Comparison of ENCODE assay signal across 28 cellular contexts in genomic region chr7:44898059-44898458, GRCh38.
"Had no signal": no experiment of that assay in that cellular context is flagged by ENCODE, and none has a peak within 500 bp of the region (broad histone marks: within the 10 kb centered on the region; RNA-seq: fewer than 3 reads in every experiment).

No MANE protein-coding gene starts in this region.

- H3K4me3 ChIP-seq: gastroesophageal sphincter, mucosa of descending colon, ovary, sigmoid colon, smooth muscle cell, suprapubic skin, tibial artery had no signal

- DNase-seq: activated B cell treated with CpG ODN at 0.5 μM for 24 hours; activated CD4-positive, alpha-beta T cell treated with anti-CD3 and anti-CD28 coated beads, Interleukin-2, amount 50 U/mL, for 4 hours; activated naive CD8-positive, alpha-beta T cell treated with anti-CD3 and anti-CD28 coated beads, Interleukin-2, amount 50 U/mL, for 24 hours; activated T-cell treated with anti-CD3 and anti-CD28 coated beads, Interleukin-2, amount 50 U/mL, for 4 hours; amygdala; caudate nucleus; cortex of kidney; effector memory CD8-positive, alpha-beta T cell; hippocampal formation; left cardiac atrium; left ventricle myocardium superior; mucosa of descending colon; nephron progenitor cell; ovary; sigmoid colon; stimulated activated CD4-positive, alpha-beta T cell treated with anti-CD3 and anti-CD28 coated beads, Interleukin-1b, Interleukin-23, amount 100 ng/mL, for 48 hours; stimulated activated naive CD4-positive, alpha-beta T cell; tibial artery had no signal

- H3K4me1 ChIP-seq: gastroesophageal sphincter, sigmoid colon, tibial artery had no signal

- H3K4me1 Mint-ChIP-seq: nephron progenitor cell had no signal

- H3K4me2 ChIP-seq: smooth muscle cell had no signal

- H3K9me3 Mint-ChIP-seq: activated B cell treated with CpG ODN at 0.5 μM for 24 hours; activated naive CD4-positive, alpha-beta T cell treated with anti-CD3 and anti-CD28 coated beads, Interleukin-2, amount 50 U/mL, for 24 hours; activated naive CD8-positive, alpha-beta T cell treated with anti-CD3 and anti-CD28 coated beads, Interleukin-2, amount 50 U/mL, for 24 hours; activated T-cell treated with anti-CD3 and anti-CD28 coated beads, Interleukin-2, amount 50 U/mL, for 4 hours; activated T-helper 2 cell treated with anti-CD3 and anti-CD28 coated beads, Interferon-gamma antibody, Interleukin-2, Interleukin-4, amounts not matched to agents 10 μg/mL and 5 μg/mL and 100 μg/mL, durations not matched to agents 14 hours and 24 hours and 36 hours; effector memory CD8-positive, alpha-beta T cell; T-helper 2 cell treated with Interferon-gamma antibody and Interleukin-4, amounts not matched to agents 5 μg/mL and 100 μg/mL, for 36 hours had no signal

- H3K9me3 ChIP-seq: gastroesophageal sphincter, mucosa of descending colon, neutrophil, ovary, sigmoid colon, suprapubic skin, tibial artery had no signal

- H3K27ac Mint-ChIP-seq: activated B cell treated with CpG ODN at 0.5 μM for 24 hours; activated T-helper 2 cell treated with anti-CD3 and anti-CD28 coated beads, Interferon-gamma antibody, Interleukin-2, Interleukin-4, amounts not matched to agents 10 μg/mL and 5 μg/mL and 100 μg/mL, durations not matched to agents 14 hours and 24 hours and 36 hours; effector memory CD8-positive, alpha-beta T cell; nephron progenitor cell; progenitor cell of endocrine pancreas; T-helper 2 cell treated with Interferon-gamma antibody and Interleukin-4, amounts not matched to agents 5 μg/mL and 100 μg/mL, for 36 hours had no signal

- H3K4me3 Mint-ChIP-seq: activated B cell treated with CpG ODN at 0.5 μM for 24 hours; activated naive CD4-positive, alpha-beta T cell treated with anti-CD3 and anti-CD28 coated beads, Interleukin-2, amount 50 U/mL, for 24 hours; activated naive CD8-positive, alpha-beta T cell treated with anti-CD3 and anti-CD28 coated beads, Interleukin-2, amount 50 U/mL, for 24 hours; activated T-cell treated with anti-CD3 and anti-CD28 coated beads, Interleukin-2, amount 50 U/mL, for 4 hours; effector memory CD8-positive, alpha-beta T cell; nephron progenitor cell; T-helper 2 cell treated with Interferon-gamma antibody and Interleukin-4, amounts not matched to agents 5 μg/mL and 100 μg/mL, for 36 hours had no signal

- H3K36me3 ChIP-seq: gastroesophageal sphincter, neutrophil, ovary, sigmoid colon, suprapubic skin, tibial artery had no signal

- H3K36me3 Mint-ChIP-seq: activated naive CD4-positive, alpha-beta T cell treated with anti-CD3 and anti-CD28 coated beads, Interleukin-2, amount 50 U/mL, for 24 hours had no signal

- H3K27me3 ChIP-seq: gastroesophageal sphincter, neutrophil, ovary, sigmoid colon, suprapubic skin, tibial artery had no signal

- FAIRE-seq: endothelial cell of umbilical vein, keratinocyte had no signal

- ATAC-seq: activated naive CD8-positive, alpha-beta T cell treated with anti-CD3 and anti-CD28 coated beads, Interleukin-2, amount 50 U/mL, for 24 hours; activated T-cell treated with anti-CD3 and anti-CD28 coated beads, Interleukin-2, amount 50 U/mL, for 4 hours; effector memory CD8-positive, alpha-beta T cell; gastroesophageal sphincter; left cardiac atrium; left ventricle myocardium superior; mucosa of descending colon had no signal

- H3K27ac ChIP-seq: gastroesophageal sphincter, neutrophil, ovary, sigmoid colon, suprapubic skin, tibial artery had no signal

- H3K27me3 Mint-ChIP-seq: activated B cell treated with CpG ODN at 0.5 μM for 24 hours; activated naive CD4-positive, alpha-beta T cell treated with anti-CD3 and anti-CD28 coated beads, Interleukin-2, amount 50 U/mL, for 24 hours; activated naive CD8-positive, alpha-beta T cell treated with anti-CD3 and anti-CD28 coated beads, Interleukin-2, amount 50 U/mL, for 24 hours; effector memory CD8-positive, alpha-beta T cell had no signal
